8 cellular contexts compared by ENCODE assay signal in the genomic region with DNA sequence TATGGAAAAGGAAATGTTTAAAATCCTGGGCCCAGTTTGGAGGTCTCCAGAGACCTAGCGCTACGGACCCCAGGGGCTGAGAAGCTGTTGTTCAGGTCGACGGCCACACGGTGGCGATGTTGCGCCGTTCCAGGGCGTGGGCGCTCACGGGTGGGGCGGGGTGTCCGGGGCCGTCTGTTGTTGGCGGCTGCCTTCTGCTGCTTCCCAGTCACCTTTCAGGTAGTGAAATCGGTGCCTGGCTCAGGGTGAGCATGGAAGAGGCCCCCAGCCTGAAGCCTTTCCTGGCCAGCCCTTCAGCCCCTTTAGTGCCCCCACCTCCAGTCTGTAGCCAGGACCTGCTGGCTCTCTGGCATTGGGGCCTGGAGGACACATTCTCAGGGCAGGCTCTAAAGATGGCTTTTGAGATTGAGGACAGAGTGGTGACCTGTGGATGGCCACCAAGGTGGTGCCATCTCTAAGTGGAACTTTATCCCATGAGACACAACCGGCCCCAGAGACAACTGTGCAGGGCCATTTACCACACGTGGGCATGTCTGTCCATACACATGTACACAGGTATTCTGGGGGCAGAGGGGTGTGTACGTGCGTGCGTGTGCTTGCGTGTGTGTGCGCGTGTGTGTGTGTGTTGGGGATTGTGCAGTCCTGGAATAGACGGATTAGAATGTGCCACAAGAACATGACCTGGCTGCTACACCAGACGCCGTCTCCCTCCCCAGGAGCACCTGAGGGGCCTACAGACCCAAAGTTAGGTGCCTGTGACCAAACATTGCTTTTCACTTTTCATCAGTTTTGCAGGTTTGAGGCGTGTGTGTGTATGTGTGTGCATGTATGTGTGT. TPM values are rescaled to one million over a fixed set of nuclear protein-coding genes. Genes with fewer than 3 reads are reported as not detected.
DNase-seq lines count a peak whose midpoint lies in the region; ATAC-seq, FAIRE-seq and TF ChIP-seq lines count a peak whose summit lies in the region.

No MANE protein-coding gene starts in this region.

- no peaks in the 10 kb centered on the region for H3K9me1 ChIP-seq in endothelial cell of umbilical vein (replicated peaks; ENCODE audit: control insufficient read depth, extremely low read depth, insufficient read depth, low read length)

- intact Hi-C loops in endothelial cell of umbilical vein (cut with micrococcal nuclease): loop anchor here (1.0 kb wide), 4 partner anchors 158 to 649 kb away; no protein-coding TSS in a partner anchor

- peak; percentile 82 for ATAC-seq in HG02981 (IDR thresholded peaks at IDR 0.05; ENCODE audit: unreplicated experiment)

- FAIRE-seq in endothelial cell of umbilical vein (lab: Jason Lieb, UNC): peak; percentile 79

- H3K4me2 ChIP-seq in endothelial cell of umbilical vein (ENCODE audit: insufficient read depth, low read length): no peak overlapping the region

- POLR2A ChIA-PET in endothelial cell of umbilical vein (lab: Charles Lee): no interaction called here

- H3K79me2 ChIP-seq in endothelial cell of umbilical vein (ENCODE audit: control insufficient read depth, insufficient read depth, low read length): no peaks in the 10 kb centered on the region

- no peak for TF ChIP-seq POLR2A in endothelial cell of umbilical vein (IDR thresholded peaks at IDR 0.05; ENCODE audit: low read depth, low read length)

- no peaks in the 10 kb centered on the region for H3K36me3 ChIP-seq in endothelial cell of umbilical vein (ENCODE audit: control insufficient read depth in 2 of 2, extremely low read depth in 1 of 2, insufficient read depth in 2 of 2, low read length in 2 of 2)

- TF ChIP-seq CTCF in 22Rv1 (IDR thresholded peaks at IDR 0.05): peak; percentile 95
- TF ChIP-seq CTCF in GM13977 (IDR thresholded peaks at IDR 0.05; ENCODE audit: extremely low read depth, insufficient read depth, missing control alignments): peak; percentile 94
- TF ChIP-seq CTCF in endothelial cell of umbilical vein (IDR thresholded peaks at IDR 0.05; ENCODE audit: extremely low read depth in 1 of 2, insufficient read depth in 1 of 2, low read depth in 1 of 2, low read length in 2 of 2): peak; percentile 68 to 95

- BruUV-seq in endothelial cell of umbilical vein (replicated peaks; lab: Mats Ljungman, UMichigan): no TSS peak

- no peaks in the 10 kb centered on the region for H3K9me3 ChIP-seq in endothelial cell of umbilical vein (replicated peaks; ENCODE audit: control insufficient read depth, insufficient read depth, low read length)

- H2AFZ ChIP-seq in endothelial cell of umbilical vein (ENCODE audit: low read depth, low read length): peak overlapping the region; percentile 38

- no peaks in the 10 kb centered on the region for H4K20me1 ChIP-seq in endothelial cell of umbilical vein (replicated peaks; ENCODE audit: control insufficient read depth, extremely low read depth, insufficient read depth, low read length)

- dilution Hi-C loops in endothelial cell of umbilical vein (cut with MboI; ENCODE audit: extremely low pct_ligation_motif_present, low sequenced_read_pairs): no loop called here

- H3K27ac ChIP-seq in 22Rv1: no peak overlapping the region
- no peak overlapping the region for H3K27ac ChIP-seq in endothelial cell of umbilical vein (ENCODE audit: insufficient read depth, low read depth, low read length)

- DNase-seq in GM13977 (ENCODE audit: low spot score) (peak; percentile 86), NCI-H526 treated with DMSO at 0.1 percent for 48 hours (lab: John Stamatoyannopoulos, UW) (peak; percentile 51), endothelial cell of umbilical vein (ENCODE audit: low read depth, low spot score) (peak; percentile 40), myocyte (ENCODE audit: low read depth) (peak; percentile 53)
- peak; percentile 31 to 70 (median 68) for DNase-seq in activated CD8-positive, alpha-beta memory T cell treated with anti-CD3 and anti-CD28 coated beads for 48 hours (ENCODE audit: low read depth in 2 of 3, low spot score in 2 of 3)
- peak; percentile 44 for DNase-seq in stimulated activated CD8-positive, alpha-beta memory T cell treated with anti-CD3 and anti-CD28 coated beads, Interleukin-7, amount 100 ng/mL, for 24 hours (ENCODE audit: low read depth)

- no peaks in the 10 kb centered on the region for H3K4me1 ChIP-seq in endothelial cell of umbilical vein (ENCODE audit: control insufficient read depth, extremely low read depth, insufficient read depth, low read length)

- H3K27me3 ChIP-seq in endothelial cell of umbilical vein (ENCODE audit: control insufficient read depth in 2 of 2, insufficient read depth in 2 of 2, low read length in 2 of 2): peaks cover 3 to 12% of the 10 kb centered on the region in 2 experiments

- in situ Hi-C loops in GM13977 (cut with MboI; ENCODE audit: low pct_unique_long_range_greater_than_20kb, low sequenced_read_pairs, unreplicated experiment): loop anchor here (25.0 kb wide), 2 partner anchors 199 to 649 kb away; no protein-coding TSS in a partner anchor

- H3K4me3 ChIP-seq in endothelial cell of umbilical vein (replicated peaks in 1 of 3; ENCODE audit: insufficient read depth in 1 of 3, low read depth in 1 of 3, low read length in 3 of 3): no peak overlapping the region

- no peak overlapping the region for H3K9ac ChIP-seq in endothelial cell of umbilical vein (replicated peaks; ENCODE audit: extremely low read depth, insufficient read depth, low read length)

- CTCF ChIA-PET in endothelial cell of umbilical vein (lab: Charles Lee): interaction anchor here (0.6 to 1.8 kb wide), 49 partner anchors 8 to 1461 kb away, joined by 3 to 28 read pairs (median 5); partner anchors contain the start of gene ADAMTS8

TF ChIP-seq in endothelial cell of umbilical vein, 7 proteins besides CTCF, POLR2A, EP300 and RAD21:
- no peak for TF ChIP-seq POLR2AphosphoS5 (IDR thresholded peaks at IDR 0.05; ENCODE audit: insufficient read depth, low read depth, low read length)
- no peak for TF ChIP-seq JUN (IDR thresholded peaks at IDR 0.05; ENCODE audit: borderline replicate concordance, insufficient read depth, insufficient read length, low read depth)
- no peak for TF ChIP-seq EZH2 (IDR thresholded peaks at IDR 0.05; ENCODE audit: borderline replicate concordance, low read depth, low read length, severe bottlenecking)
- no peak for TF ChIP-seq MAX (IDR thresholded peaks at IDR 0.05; ENCODE audit: insufficient read depth, insufficient read length)
- no peak for TF ChIP-seq MYC (IDR thresholded peaks at IDR 0.05; ENCODE audit: low read depth, low read length)
- no peak for TF ChIP-seq FOS (IDR thresholded peaks at IDR 0.05; ENCODE audit: borderline replicate concordance, insufficient read depth, low read length)
- no peak for TF ChIP-seq GATA2 (IDR thresholded peaks at IDR 0.05; ENCODE audit: insufficient read depth, insufficient read length, low read depth, low read length)

RNA-seq across cellular contexts. Expression of gene ST14, which starts 53.8 kb away (rescaled TPM):
- total RNA-seq in endothelial cell of umbilical vein (not detected in 2 replicates), myocyte (not detected in 2 replicates)
- 0.08 TPM in 2 replicates for polyA plus RNA-seq in endothelial cell of umbilical vein
- polyA plus RNA-seq in endothelial cell of umbilical vein (2011; cell fraction: cytosol; rRNA removed): 0.03 and 0.07 TPM in 2 replicates
- not detected in 2 replicates for polyA plus RNA-seq in endothelial cell of umbilical vein (2011; cell fraction: nucleus; rRNA removed)
- polyA plus RNA-seq in endothelial cell of umbilical vein (2012): not detected in 2 replicates
- polyA minus RNA-seq in endothelial cell of umbilical vein: not detected in 2 replicates
- 1.4 TPM for polyA minus RNA-seq in endothelial cell of umbilical vein (2011; cell fraction: cytosol; rRNA and poly(A)+ RNA removed)
- polyA minus RNA-seq in endothelial cell of umbilical vein (2011; cell fraction: nucleus; rRNA and poly(A)+ RNA removed): not detected in 2 replicates
- polyA plus RNA-seq in myocyte (2012): not detected
